In genomic region chr2:67516899-67517530, GRCh38 we compare ENCODE assay signal across 16 cellular contexts.
DNase-seq lines count a peak whose midpoint lies in the region; ATAC-seq and TF ChIP-seq lines count a peak whose summit lies in the region.
"Had no signal": no experiment of that assay in that cellular context is flagged by ENCODE, and none has a peak within 500 bp of the region (broad histone marks: within the 10 kb centered on the region; RNA-seq: fewer than 3 reads in every experiment).

No MANE protein-coding gene starts in this region.

- no peaks in the 10 kb centered on the region for H3K36me3 Mint-ChIP-seq in activated CD8-positive, alpha-beta T cell treated with anti-CD3 and anti-CD28 coated beads for 36 hours (ENCODE audit: low read depth)
- H3K36me3 Mint-ChIP-seq: activated naive CD8-positive, alpha-beta T cell treated with anti-CD3 and anti-CD28 coated beads for 36 hours had no signal

- peaks cover 0 to 17% (median 9%) of the 10 kb centered on the region in 4 donors for H3K4me1 ChIP-seq in esophagus muscularis mucosa
- H3K4me1 ChIP-seq: BLaER1 treated with 17β-estradiol and CSF1 and Interleukin-3, amounts not matched to agents 10 nM and 100 nM had no signal

- H3K36me3 ChIP-seq in esophagus muscularis mucosa, result no peaks in the 10 kb centered on the region
- H3K36me3 ChIP-seq: BLaER1 treated with 17β-estradiol and CSF1 and Interleukin-3, amounts not matched to agents 10 nM and 100 nM had no signal

- no peaks in the 10 kb centered on the region for H3K27me3 Mint-ChIP-seq in activated CD8-positive, alpha-beta T cell treated with anti-CD3 and anti-CD28 coated beads for 36 hours

- no peaks in the 10 kb centered on the region for H3K27me3 ChIP-seq in esophagus muscularis mucosa
- H3K27me3 ChIP-seq: BLaER1 treated with 17β-estradiol and CSF1 and Interleukin-3, amounts not matched to agents 10 nM and 100 nM had no signal

- no peak overlapping the region for H3K27ac ChIP-seq in esophagus muscularis mucosa (replicated peaks in 1 of 4)
- H3K27ac ChIP-seq: BLaER1 treated with 17β-estradiol and CSF1 and Interleukin-3, amounts not matched to agents 10 nM and 100 nM had no signal

- WGBS in esophagus muscularis mucosa, result 20% methylated on average over 2 of the region's 2 CpGs

- H3K9me3 ChIP-seq in esophagus muscularis mucosa, result no peaks in the 10 kb centered on the region

- DNase-seq in AG08396 (ENCODE audit: low spot score), result peak; percentile 52
- peak; percentile 7 for DNase-seq in H4 (ENCODE audit: low spot score)
- peak; percentile 87 for DNase-seq in astrocyte of the spinal cord (ENCODE audit: low read depth, low spot score)
- DNase-seq in left kidney (ENCODE audit: low read depth, low spot score), result peak; percentile 37
- no peak for DNase-seq in stimulated activated CD4-positive, alpha-beta T cell treated with anti-CD3 and anti-CD28 coated beads, Interleukin-4, amount 100 ng/mL, for 24 hours
- DNase-seq in esophagus muscularis mucosa (ENCODE audit: extremely low spot score), result no peak
- DNase-seq in activated CD8-positive, alpha-beta T cell treated with anti-CD3 and anti-CD28 coated beads for 36 hours, result no peak
- no peak for DNase-seq in KG1 (lab: John Stamatoyannopoulos, UW)
- DNase-seq: activated naive CD8-positive, alpha-beta T cell treated with anti-CD3 and anti-CD28 coated beads for 36 hours; activated T-cell treated with anti-CD3 and anti-CD28 coated beads for 4 hours; foreskin melanocyte; HCEC 1CT had no signal

- no peak for TF ChIP-seq EP300 in esophagus muscularis mucosa (IDR thresholded peaks at IDR 0.05)

- no peaks in the 10 kb centered on the region for H3K9me3 Mint-ChIP-seq in activated CD8-positive, alpha-beta T cell treated with anti-CD3 and anti-CD28 coated beads for 36 hours
- H3K9me3 Mint-ChIP-seq: activated naive CD8-positive, alpha-beta T cell treated with anti-CD3 and anti-CD28 coated beads for 36 hours; T-helper 1 cell treated with Interleukin-12 subunit alpha and Interleukin-12 subunit beta and Interleukin-4 antibody, amounts not matched to agents 30 μg/mL and 1 μg/mL, for 36 hours had no signal

- ATAC-seq in activated CD8-positive, alpha-beta T cell treated with anti-CD3 and anti-CD28 coated beads for 36 hours, result no peak
- ATAC-seq: Panc1 had no signal

- H3K4me3 Mint-ChIP-seq in activated CD8-positive, alpha-beta T cell treated with anti-CD3 and anti-CD28 coated beads for 36 hours, result no peak overlapping the region
- H3K4me3 Mint-ChIP-seq: activated naive CD8-positive, alpha-beta T cell treated with anti-CD3 and anti-CD28 coated beads for 36 hours; T-helper 1 cell treated with Interleukin-12 subunit alpha and Interleukin-12 subunit beta and Interleukin-4 antibody, amounts not matched to agents 30 μg/mL and 1 μg/mL, for 36 hours; type B pancreatic cell had no signal

- TF ChIP-seq CTCF in astrocyte of the spinal cord (IDR thresholded peaks at IDR 0.05; ENCODE audit: low read depth, low read length), result no peak
- no peak for TF ChIP-seq CTCF in esophagus muscularis mucosa (IDR thresholded peaks at IDR 0.05)
- TF ChIP-seq CTCF in activated CD8-positive, alpha-beta T cell treated with anti-CD3 and anti-CD28 coated beads for 36 hours (IDR thresholded peaks at IDR 0.05), result no peak

- TF ChIP-seq POLR2A in esophagus muscularis mucosa (IDR thresholded peaks at IDR 0.05; ENCODE audit: low read depth), result no peak

- POLR2A ChIA-PET in activated CD8-positive, alpha-beta T cell treated with anti-CD3 and anti-CD28 coated beads for 36 hours (lab: Charles Lee), result no interaction called here

- intact Hi-C loops in esophagus muscularis mucosa (cut with DNase I), result no loop called here
- intact Hi-C loops in activated CD8-positive, alpha-beta T cell treated with anti-CD3 and anti-CD28 coated beads for 36 hours (cut with micrococcal nuclease), result no loop called here

- CTCF ChIA-PET in activated CD8-positive, alpha-beta T cell treated with anti-CD3 and anti-CD28 coated beads for 36 hours (lab: Charles Lee), result no interaction called here

- H3K4me3 ChIP-seq in astrocyte of the spinal cord (ENCODE audit: low read depth, low read length), result no peak overlapping the region
- H3K4me3 ChIP-seq in esophagus muscularis mucosa, result no peak overlapping the region
- H3K4me3 ChIP-seq: BLaER1 treated with 17β-estradiol and CSF1 and Interleukin-3, amounts not matched to agents 10 nM and 100 nM had no signal

- in situ Hi-C loops in astrocyte of the spinal cord (cut with HindIII; ENCODE audit: low sequenced_read_pairs), result no loop called here

- no peaks in the 10 kb centered on the region for H3K4me1 Mint-ChIP-seq in activated CD8-positive, alpha-beta T cell treated with anti-CD3 and anti-CD28 coated beads for 36 hours (ENCODE audit: low read depth)
- H3K4me1 Mint-ChIP-seq: activated naive CD8-positive, alpha-beta T cell treated with anti-CD3 and anti-CD28 coated beads for 36 hours had no signal

- H3K27ac Mint-ChIP-seq in activated CD8-positive, alpha-beta T cell treated with anti-CD3 and anti-CD28 coated beads for 36 hours, result no peak overlapping the region
- H3K27ac Mint-ChIP-seq: activated naive CD8-positive, alpha-beta T cell treated with anti-CD3 and anti-CD28 coated beads for 36 hours; T-helper 1 cell treated with Interleukin-12 subunit alpha and Interleukin-12 subunit beta and Interleukin-4 antibody, amounts not matched to agents 30 μg/mL and 1 μg/mL, for 36 hours; type B pancreatic cell had no signal

Comparison
In these comparisons a context has a peak if more than half of its experiments do, and no peak if none do; other contexts are left out.
1. DNase-seq: peak in AG08396 (single experiment), H4 (single experiment), astrocyte of the spinal cord (single experiment) and left kidney (single experiment); none in stimulated activated CD4-positive, alpha-beta T cell treated with anti-CD3 and anti-CD28 coated beads, Interleukin-4, amount 100 ng/mL, for 24 hours (single experiment), esophagus muscularis mucosa (single experiment), activated CD8-positive, alpha-beta T cell treated with anti-CD3 and anti-CD28 coated beads for 36 hours (single experiment) and KG1 (single experiment).